Comparison of ENCODE assay signal across 10 cellular contexts in genomic region chr13:80680786-80681366, GRCh38.
"Had no signal": no experiment of that assay in that cellular context is flagged by ENCODE, and none has a peak within 500 bp of the region (broad histone marks: within the 10 kb centered on the region; RNA-seq: fewer than 3 reads in every experiment).

No MANE protein-coding gene starts in this region.

- H3K4me2 ChIP-seq: GM23338, KMS-11 had no signal

- H3K27ac ChIP-seq: HL-60, KMS-11 had no signal

- ATAC-seq: GM23338, HCT116 had no signal

- FAIRE-seq: H1, H54 had no signal

- DNase-seq: H9, HFFc6, IMR-90, KBM-7 had no signal

- H3K4me3 ChIP-seq: GM23338 had no signal

- H3K9ac ChIP-seq: KMS-11 had no signal

- H2AFZ ChIP-seq: GM23338 had no signal
